35 cellular contexts compared by ENCODE assay signal in the genomic region with DNA sequence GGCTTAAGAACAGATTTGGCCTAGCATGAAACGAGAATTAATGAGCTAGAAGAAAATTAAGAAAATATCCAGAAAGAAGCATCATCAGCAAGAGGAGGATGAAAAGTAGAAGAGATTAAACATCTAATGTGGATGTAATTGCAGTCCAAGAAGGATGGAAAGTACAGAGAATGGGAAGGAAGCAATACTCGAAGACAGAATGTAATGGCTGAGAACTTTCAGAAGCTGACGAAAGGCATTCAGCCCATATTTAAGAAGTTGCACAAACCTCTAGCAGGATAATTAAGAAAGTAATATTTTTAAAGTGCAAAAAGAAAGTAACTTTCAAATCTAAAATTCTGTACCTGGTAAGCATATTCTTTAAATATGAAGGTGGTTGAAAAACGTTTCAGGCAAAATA.
"Had no signal": no experiment of that assay in that cellular context is flagged by ENCODE, and none has a peak within 500 bp of the region (broad histone marks: within the 10 kb centered on the region; RNA-seq: fewer than 3 reads in every experiment).

No MANE protein-coding gene starts in this region.

- H3K27ac ChIP-seq: adrenal gland, body of pancreas, colonic mucosa, epithelial cell of prostate, esophagus squamous epithelium, gastroesophageal sphincter, heart right ventricle, WERI-Rb-1 had no signal

- H3K4me1 Mint-ChIP-seq: activated CD4-positive, alpha-beta T cell treated with anti-CD3 and anti-CD28 coated beads for 36 hours; activated CD4-positive, alpha-beta T cell treated with anti-CD3 and anti-CD28 coated beads, Interleukin-2, amount 10 ng/mL, durations not matched to agents 24 days and 14 days; activated CD8-positive, alpha-beta memory T cell treated with anti-CD3 and anti-CD28 coated beads, Interleukin-2, amount 10 ng/mL, durations not matched to agents 7 days and 5 days; activated naive CD4-positive, alpha-beta T cell treated with anti-CD3 and anti-CD28 coated beads, Interleukin-2, amount 50 U/mL, for 24 hours; activated naive CD8-positive, alpha-beta T cell treated with anti-CD3 and anti-CD28 coated beads, Interleukin-2, amount 50 U/mL, for 24 hours; T-helper 17 cell had no signal

- ATAC-seq: activated CD4-positive, alpha-beta T cell treated with anti-CD3 and anti-CD28 coated beads for 36 hours; activated CD8-positive, alpha-beta memory T cell treated with anti-CD3 and anti-CD28 coated beads, Interleukin-2, amount 10 ng/mL, durations not matched to agents 7 days and 5 days; activated CD8-positive, alpha-beta T cell treated with anti-CD3 and anti-CD28 coated beads, Interleukin-2, amount 10 ng/mL, durations not matched to agents 7 days and 5 days; activated naive CD8-positive, alpha-beta T cell treated with anti-CD3 and anti-CD28 coated beads, Interleukin-2, amount 50 U/mL, for 24 hours; body of pancreas; gastroesophageal sphincter; heart right ventricle; T-helper 17 cell had no signal

- H3K27ac Mint-ChIP-seq: activated CD4-positive, alpha-beta memory T cell treated with anti-CD3 and anti-CD28 coated beads for 36 hours; activated CD4-positive, alpha-beta T cell treated with anti-CD3 and anti-CD28 coated beads for 36 hours; activated CD4-positive, alpha-beta T cell treated with anti-CD3 and anti-CD28 coated beads, Interleukin-2, amount 10 ng/mL, durations not matched to agents 24 days and 14 days; activated CD8-positive, alpha-beta memory T cell treated with anti-CD3 and anti-CD28 coated beads, Interleukin-2, amount 10 ng/mL, durations not matched to agents 7 days and 5 days; activated CD8-positive, alpha-beta T cell treated with anti-CD3 and anti-CD28 coated beads, Interleukin-2, amount 10 ng/mL, durations not matched to agents 7 days and 5 days; activated naive CD4-positive, alpha-beta T cell treated with anti-CD3 and anti-CD28 coated beads for 36 hours; activated naive CD4-positive, alpha-beta T cell treated with anti-CD3 and anti-CD28 coated beads, Interleukin-2, amount 50 U/mL, for 24 hours; activated naive CD8-positive, alpha-beta T cell treated with anti-CD3 and anti-CD28 coated beads for 36 hours; activated naive CD8-positive, alpha-beta T cell treated with anti-CD3 and anti-CD28 coated beads, Interleukin-2, amount 50 U/mL, for 24 hours; activated T-cell treated with anti-CD3 and anti-CD28 coated beads, Interleukin-2, amount 50 U/mL, for 24 hours; activated T-helper 2 cell treated with anti-CD3 and anti-CD28 coated beads, Interferon-gamma antibody, Interleukin-2, Interleukin-4, amounts not matched to agents 10 μg/mL and 5 μg/mL and 100 μg/mL, durations not matched to agents 14 hours and 24 hours and 36 hours; dendritic cell treated with granulocyte-macrophage colony-stimulating factor and Interleukin-4, amounts not matched to agents 40 ng/mL and 50 ng/mL, for 4 days; T-helper 17 cell; T-helper 2 cell treated with Interferon-gamma antibody and Interleukin-4, amounts not matched to agents 5 μg/mL and 100 μg/mL, for 36 hours had no signal

- H3K4me3 Mint-ChIP-seq: activated CD4-positive, alpha-beta memory T cell treated with anti-CD3 and anti-CD28 coated beads for 36 hours; activated CD4-positive, alpha-beta T cell treated with anti-CD3 and anti-CD28 coated beads for 36 hours; activated CD4-positive, alpha-beta T cell treated with anti-CD3 and anti-CD28 coated beads, Interleukin-2, amount 10 ng/mL, durations not matched to agents 24 days and 14 days; activated CD8-positive, alpha-beta memory T cell treated with anti-CD3 and anti-CD28 coated beads, Interleukin-2, amount 10 ng/mL, durations not matched to agents 7 days and 5 days; activated CD8-positive, alpha-beta T cell treated with anti-CD3 and anti-CD28 coated beads, Interleukin-2, amount 10 ng/mL, durations not matched to agents 7 days and 5 days; activated naive CD4-positive, alpha-beta T cell treated with anti-CD3 and anti-CD28 coated beads for 36 hours; activated naive CD4-positive, alpha-beta T cell treated with anti-CD3 and anti-CD28 coated beads, Interleukin-2, amount 50 U/mL, for 24 hours; activated naive CD8-positive, alpha-beta T cell treated with anti-CD3 and anti-CD28 coated beads for 36 hours; activated naive CD8-positive, alpha-beta T cell treated with anti-CD3 and anti-CD28 coated beads, Interleukin-2, amount 50 U/mL, for 24 hours; activated T-cell treated with anti-CD3 and anti-CD28 coated beads, Interleukin-2, amount 50 U/mL, for 24 hours; dendritic cell treated with granulocyte-macrophage colony-stimulating factor and Interleukin-4, amounts not matched to agents 40 ng/mL and 50 ng/mL, for 4 days; T-helper 17 cell; T-helper 2 cell treated with Interferon-gamma antibody and Interleukin-4, amounts not matched to agents 5 μg/mL and 100 μg/mL, for 36 hours had no signal

- H3K27me3 Mint-ChIP-seq: activated CD4-positive, alpha-beta memory T cell treated with anti-CD3 and anti-CD28 coated beads for 36 hours; activated CD4-positive, alpha-beta T cell treated with anti-CD3 and anti-CD28 coated beads for 36 hours; activated CD4-positive, alpha-beta T cell treated with anti-CD3 and anti-CD28 coated beads, Interleukin-2, amount 10 ng/mL, durations not matched to agents 24 days and 14 days; activated CD8-positive, alpha-beta memory T cell treated with anti-CD3 and anti-CD28 coated beads, Interleukin-2, amount 10 ng/mL, durations not matched to agents 7 days and 5 days; activated naive CD4-positive, alpha-beta T cell treated with anti-CD3 and anti-CD28 coated beads, Interleukin-2, amount 50 U/mL, for 24 hours; activated naive CD8-positive, alpha-beta T cell treated with anti-CD3 and anti-CD28 coated beads for 36 hours; activated naive CD8-positive, alpha-beta T cell treated with anti-CD3 and anti-CD28 coated beads, Interleukin-2, amount 50 U/mL, for 24 hours; activated T-cell treated with anti-CD3 and anti-CD28 coated beads, Interleukin-2, amount 50 U/mL, for 24 hours; dendritic cell treated with granulocyte-macrophage colony-stimulating factor and Interleukin-4, amounts not matched to agents 40 ng/mL and 50 ng/mL, for 4 days; T-helper 17 cell had no signal

- DNase-seq: activated CD4-positive, alpha-beta memory T cell treated with anti-CD3 and anti-CD28 coated beads for 36 hours; activated CD4-positive, alpha-beta T cell treated with anti-CD3 and anti-CD28 coated beads for 36 hours; activated CD4-positive, alpha-beta T cell treated with anti-CD3 and anti-CD28 coated beads, Interleukin-2, amount 10 ng/mL, durations not matched to agents 24 days and 14 days; activated CD4-positive, CD25-positive, alpha-beta regulatory T cell; activated CD4-positive, CD25-positive, alpha-beta regulatory T cell treated with anti-CD3 and anti-CD28 coated beads, Interleukin-2, amount 50 U/mL, for 72 hours; activated CD8-positive, alpha-beta memory T cell treated with anti-CD3 and anti-CD28 coated beads, Interleukin-2, amount 10 ng/mL, durations not matched to agents 7 days and 5 days; activated CD8-positive, alpha-beta memory T cell treated with anti-CD3 and anti-CD28 coated beads, Interleukin-2, amount 50 U/mL, for 4 hours; activated CD8-positive, alpha-beta T cell treated with anti-CD3 and anti-CD28 coated beads, Interleukin-2, amount 10 ng/mL, durations not matched to agents 7 days and 5 days; activated effector memory CD4-positive, alpha-beta T cell treated with anti-CD3 and anti-CD28 coated beads, Interleukin-2, amount 50 U/mL, for 16 hours; activated naive CD4-positive, alpha-beta T cell treated with anti-CD3 and anti-CD28 coated beads for 36 hours; activated naive CD8-positive, alpha-beta T cell treated with anti-CD3 and anti-CD28 coated beads for 36 hours; activated naive CD8-positive, alpha-beta T cell treated with anti-CD3 and anti-CD28 coated beads, Interleukin-2, amount 50 U/mL, for 24 hours; activated T-cell treated with anti-CD3 and anti-CD28 coated beads, Interleukin-2, amount 50 U/mL, for 24 hours; adrenal gland; amygdala; aorta; body of pancreas; central memory CD4-positive, alpha-beta T cell; cerebellar nuclear complex; colonic mucosa; dorsolateral prefrontal cortex; effector memory CD4-positive, alpha-beta T cell; esophagus squamous epithelium; foreskin melanocyte; heart right ventricle; T-helper 1 cell; T-helper 17 cell; T1000; WERI-Rb-1 had no signal

- H3K4me3 ChIP-seq: adrenal gland, body of pancreas, colonic mucosa, dorsolateral prefrontal cortex, esophagus squamous epithelium, gastroesophageal sphincter, heart right ventricle had no signal

- H3K27me3 ChIP-seq: adrenal gland, body of pancreas, colonic mucosa, dorsolateral prefrontal cortex, esophagus squamous epithelium, gastroesophageal sphincter, heart right ventricle had no signal

- H3K4me1 ChIP-seq: adrenal gland, body of pancreas, colonic mucosa, esophagus squamous epithelium, gastroesophageal sphincter, heart right ventricle had no signal
